Comparison of ENCODE assay signal across 1 cellular context in the genomic region with DNA sequence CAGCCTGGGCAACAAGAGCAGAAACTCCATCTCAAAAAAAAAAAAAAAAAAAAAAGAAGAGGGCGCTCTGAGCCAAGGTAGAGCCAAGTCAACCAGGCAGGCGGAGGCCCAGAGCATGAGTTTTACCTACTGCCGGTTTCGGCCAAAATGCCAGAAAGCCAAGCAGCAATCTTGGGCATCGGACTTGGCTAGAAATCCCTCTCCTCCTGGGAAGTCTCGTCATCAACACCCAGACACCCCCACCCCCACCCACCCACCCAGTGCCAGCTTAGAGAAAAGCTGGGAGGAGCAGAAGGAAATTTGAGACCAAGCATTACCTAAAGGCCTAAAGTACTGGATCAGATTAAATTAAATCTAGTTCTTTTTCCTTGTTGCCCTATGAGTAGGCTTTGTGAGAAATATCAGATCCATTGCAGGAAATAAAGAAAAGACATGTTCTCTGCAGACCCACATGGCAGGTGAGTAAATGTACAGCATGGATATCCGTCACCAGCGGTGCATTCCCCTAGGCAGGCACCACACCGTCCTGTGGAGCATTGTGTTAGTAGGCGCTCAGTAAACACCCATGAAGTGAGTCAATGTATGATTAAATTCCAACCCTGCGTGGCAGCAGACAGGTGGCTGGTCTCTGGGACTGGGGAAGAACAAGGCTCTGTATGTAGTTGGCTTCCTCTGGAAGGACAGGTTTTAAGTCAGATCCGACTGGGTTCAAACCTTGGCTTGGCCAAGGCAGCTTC.
TF ChIP-seq lines count a peak whose summit lies in the region.

No MANE protein-coding gene starts in this region.

TF ChIP-seq in HepG2, 621 proteins besides CTCF, POLR2A, EP300 and RAD21 (continued from another document and continues in another):
- TF ChIP-seq, protein P1, sequence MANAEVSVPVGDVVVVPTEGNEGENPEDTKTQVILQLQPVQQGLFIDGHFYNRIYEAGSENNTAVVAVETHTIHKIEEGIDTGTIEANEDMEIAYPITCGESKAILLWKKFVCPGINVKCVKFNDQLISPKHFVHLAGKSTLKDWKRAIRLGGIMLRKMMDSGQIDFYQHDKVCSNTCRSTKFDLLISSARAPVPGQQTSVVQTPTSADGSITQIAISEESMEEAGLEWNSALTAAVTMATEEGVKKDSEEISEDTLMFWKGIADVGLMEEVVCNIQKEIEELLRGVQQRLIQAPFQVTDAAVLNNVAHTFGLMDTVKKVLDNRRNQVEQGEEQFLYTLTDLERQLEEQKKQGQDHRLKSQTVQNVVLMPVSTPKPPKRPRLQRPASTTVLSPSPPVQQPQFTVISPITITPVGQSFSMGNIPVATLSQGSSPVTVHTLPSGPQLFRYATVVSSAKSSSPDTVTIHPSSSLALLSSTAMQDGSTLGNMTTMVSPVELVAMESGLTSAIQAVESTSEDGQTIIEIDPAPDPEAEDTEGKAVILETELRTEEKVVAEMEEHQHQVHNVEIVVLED (CRISPR knock-in tag; IDR thresholded peaks at IDR 0.05; ENCODE audit: borderline replicate concordance), result no peak
- TF ChIP-seq PPARG (CRISPR knock-in tag; conservative IDR thresholded peaks at IDR 0.05) (no peak), NONO (IDR thresholded peaks at IDR 0.05) (no peak), NONO (CRISPR knock-in tag; conservative IDR thresholded peaks at IDR 0.05) (no peak), ZNF17 (CRISPR knock-in tag; IDR thresholded peaks at IDR 0.05) (no peak), HOXA3 (CRISPR knock-in tag; IDR thresholded peaks at IDR 0.05) (peak; percentile 34; the same call in 1 of the 2 replicates), THYN1 (CRISPR knock-in tag; IDR thresholded peaks at IDR 0.05; ENCODE audit: borderline replicate concordance, low read depth) (no peak), SP5 (CRISPR knock-in tag; IDR thresholded peaks at IDR 0.05; ENCODE audit: borderline replicate concordance, low read depth) (0 out of 2 replicates have a peak, but pooled peaks have one; percentile 19), ZNF121 (CRISPR knock-in tag; IDR thresholded peaks at IDR 0.05) (no peak), ELF3 (CRISPR knock-in tag; IDR thresholded peaks at IDR 0.05) (peak; percentile 81), PLRG1 (conservative IDR thresholded peaks at IDR 0.05) (no peak), CENPT (CRISPR knock-in tag; IDR thresholded peaks at IDR 0.05; ENCODE audit: low read depth) (no peak), ZNF263 (CRISPR knock-in tag; IDR thresholded peaks at IDR 0.05) (no peak), ZNF205 (CRISPR knock-in tag; IDR thresholded peaks at IDR 0.05) (peak; percentile 97), ZNF660 (CRISPR knock-in tag; IDR thresholded peaks at IDR 0.05; ENCODE audit: borderline replicate concordance, low read depth) (no peak), KLF13 (CRISPR knock-in tag; IDR thresholded peaks at IDR 0.05) (no peak), DMAP1 (CRISPR knock-in tag; IDR thresholded peaks at IDR 0.05) (no peak; the same call in 1 of the 2 replicates), SALL1 (CRISPR knock-in tag; IDR thresholded peaks at IDR 0.05) (peak; percentile 67), ZNF260 (CRISPR knock-in tag; IDR thresholded peaks at IDR 0.05; ENCODE audit: borderline replicate concordance, low read depth) (no peak), NFE2L1 (CRISPR knock-in tag; IDR thresholded peaks at IDR 0.05; ENCODE audit: borderline replicate concordance) (no peak), ARHGAP35 (CRISPR knock-in tag; IDR thresholded peaks at IDR 0.05; ENCODE audit: borderline replicate concordance) (no peak), ZNF256 (CRISPR knock-in tag; conservative IDR thresholded peaks at IDR 0.05) (no peak), DPF2 (CRISPR knock-in tag; IDR thresholded peaks at IDR 0.05; ENCODE audit: borderline replicate concordance, low read depth) (no peak), ZNF788 (CRISPR knock-in tag; IDR thresholded peaks at IDR 0.05; ENCODE audit: borderline replicate concordance) (no peak), ZNF569 (CRISPR knock-in tag; IDR thresholded peaks at IDR 0.05; ENCODE audit: borderline replicate concordance) (no peak), XRCC5 (optimal IDR thresholded peaks at IDR 0.05; ENCODE audit: low read length) (no peak), AKAP8 (CRISPR knock-in tag; IDR thresholded peaks at IDR 0.05) (no peak), RFX3 (CRISPR knock-in tag; IDR thresholded peaks at IDR 0.05) (no peak), U2AF1 (optimal IDR thresholded peaks at IDR 0.05; ENCODE audit: low read depth, low read length) (no peak), ZBTB3 (CRISPR knock-in tag; IDR thresholded peaks at IDR 0.05; ENCODE audit: borderline replicate concordance, low read depth) (no peak), TMF1 (CRISPR knock-in tag; IDR thresholded peaks at IDR 0.05; ENCODE audit: low read depth) (no peak)
- TF ChIP-seq, protein P2, sequence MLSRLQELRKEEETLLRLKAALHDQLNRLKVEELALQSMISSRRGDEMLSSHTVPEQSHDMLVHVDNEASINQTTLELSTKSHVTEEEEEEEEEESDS (CRISPR knock-in tag; IDR thresholded peaks at IDR 0.05; ENCODE audit: borderline replicate concordance), result no peak
- TF ChIP-seq, protein P3, sequence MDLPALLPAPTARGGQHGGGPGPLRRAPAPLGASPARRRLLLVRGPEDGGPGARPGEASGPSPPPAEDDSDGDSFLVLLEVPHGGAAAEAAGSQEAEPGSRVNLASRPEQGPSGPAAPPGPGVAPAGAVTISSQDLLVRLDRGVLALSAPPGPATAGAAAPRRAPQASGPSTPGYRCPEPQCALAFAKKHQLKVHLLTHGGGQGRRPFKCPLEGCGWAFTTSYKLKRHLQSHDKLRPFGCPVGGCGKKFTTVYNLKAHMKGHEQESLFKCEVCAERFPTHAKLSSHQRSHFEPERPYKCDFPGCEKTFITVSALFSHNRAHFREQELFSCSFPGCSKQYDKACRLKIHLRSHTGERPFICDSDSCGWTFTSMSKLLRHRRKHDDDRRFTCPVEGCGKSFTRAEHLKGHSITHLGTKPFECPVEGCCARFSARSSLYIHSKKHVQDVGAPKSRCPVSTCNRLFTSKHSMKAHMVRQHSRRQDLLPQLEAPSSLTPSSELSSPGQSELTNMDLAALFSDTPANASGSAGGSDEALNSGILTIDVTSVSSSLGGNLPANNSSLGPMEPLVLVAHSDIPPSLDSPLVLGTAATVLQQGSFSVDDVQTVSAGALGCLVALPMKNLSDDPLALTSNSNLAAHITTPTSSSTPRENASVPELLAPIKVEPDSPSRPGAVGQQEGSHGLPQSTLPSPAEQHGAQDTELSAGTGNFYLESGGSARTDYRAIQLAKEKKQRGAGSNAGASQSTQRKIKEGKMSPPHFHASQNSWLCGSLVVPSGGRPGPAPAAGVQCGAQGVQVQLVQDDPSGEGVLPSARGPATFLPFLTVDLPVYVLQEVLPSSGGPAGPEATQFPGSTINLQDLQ (CRISPR knock-in tag; IDR thresholded peaks at IDR 0.05), result no peak
- TF ChIP-seq, protein P4, sequence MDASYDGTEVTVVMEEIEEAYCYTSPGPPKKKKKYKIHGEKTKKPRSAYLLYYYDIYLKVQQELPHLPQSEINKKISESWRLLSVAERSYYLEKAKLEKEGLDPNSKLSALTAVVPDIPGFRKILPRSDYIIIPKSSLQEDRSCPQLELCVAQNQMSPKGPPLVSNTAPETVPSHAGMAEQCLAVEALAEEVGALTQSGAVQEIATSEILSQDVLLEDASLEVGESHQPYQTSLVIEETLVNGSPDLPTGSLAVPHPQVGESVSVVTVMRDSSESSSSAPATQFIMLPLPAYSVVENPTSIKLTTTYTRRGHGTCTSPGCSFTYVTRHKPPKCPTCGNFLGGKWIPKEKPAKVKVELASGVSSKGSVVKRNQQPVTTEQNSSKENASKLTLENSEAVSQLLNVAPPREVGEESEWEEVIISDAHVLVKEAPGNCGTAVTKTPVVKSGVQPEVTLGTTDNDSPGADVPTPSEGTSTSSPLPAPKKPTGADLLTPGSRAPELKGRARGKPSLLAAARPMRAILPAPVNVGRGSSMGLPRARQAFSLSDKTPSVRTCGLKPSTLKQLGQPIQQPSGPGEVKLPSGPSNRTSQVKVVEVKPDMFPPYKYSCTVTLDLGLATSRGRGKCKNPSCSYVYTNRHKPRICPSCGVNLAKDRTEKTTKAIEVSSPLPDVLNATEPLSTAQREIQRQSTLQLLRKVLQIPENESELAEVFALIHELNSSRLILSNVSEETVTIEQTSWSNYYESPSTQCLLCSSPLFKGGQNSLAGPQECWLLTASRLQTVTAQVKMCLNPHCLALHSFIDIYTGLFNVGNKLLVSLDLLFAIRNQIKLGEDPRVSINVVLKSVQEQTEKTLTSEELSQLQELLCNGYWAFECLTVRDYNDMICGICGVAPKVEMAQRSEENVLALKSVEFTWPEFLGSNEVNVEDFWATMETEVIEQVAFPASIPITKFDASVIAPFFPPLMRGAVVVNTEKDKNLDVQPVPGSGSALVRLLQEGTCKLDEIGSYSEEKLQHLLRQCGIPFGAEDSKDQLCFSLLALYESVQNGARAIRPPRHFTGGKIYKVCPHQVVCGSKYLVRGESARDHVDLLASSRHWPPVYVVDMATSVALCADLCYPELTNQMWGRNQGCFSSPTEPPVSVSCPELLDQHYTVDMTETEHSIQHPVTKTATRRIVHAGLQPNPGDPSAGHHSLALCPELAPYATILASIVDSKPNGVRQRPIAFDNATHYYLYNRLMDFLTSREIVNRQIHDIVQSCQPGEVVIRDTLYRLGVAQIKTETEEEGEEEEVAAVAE (CRISPR knock-in tag; IDR thresholded peaks at IDR 0.05; ENCODE audit: borderline replicate concordance), result no peak
- TF ChIP-seq, protein P5, sequence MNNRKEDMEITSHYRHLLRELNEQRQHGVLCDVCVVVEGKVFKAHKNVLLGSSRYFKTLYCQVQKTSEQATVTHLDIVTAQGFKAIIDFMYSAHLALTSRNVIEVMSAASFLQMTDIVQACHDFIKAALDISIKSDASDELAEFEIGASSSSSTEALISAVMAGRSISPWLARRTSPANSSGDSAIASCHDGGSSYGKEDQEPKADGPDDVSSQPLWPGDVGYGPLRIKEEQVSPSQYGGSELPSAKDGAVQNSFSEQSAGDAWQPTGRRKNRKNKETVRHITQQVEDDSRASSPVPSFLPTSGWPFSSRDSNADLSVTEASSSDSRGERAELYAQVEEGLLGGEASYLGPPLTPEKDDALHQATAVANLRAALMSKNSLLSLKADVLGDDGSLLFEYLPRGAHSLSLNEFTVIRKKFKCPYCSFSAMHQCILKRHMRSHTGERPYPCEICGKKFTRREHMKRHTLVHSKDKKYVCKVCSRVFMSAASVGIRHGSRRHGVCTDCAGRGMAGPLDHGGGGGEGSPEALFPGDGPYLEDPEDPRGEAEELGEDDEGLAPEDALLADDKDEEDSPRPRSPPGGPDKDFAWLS (CRISPR knock-in tag; IDR thresholded peaks at IDR 0.05; ENCODE audit: borderline replicate concordance), result 0 out of 2 replicates have a peak, but pooled peaks have one; percentile 35
- TF ChIP-seq, protein P6, sequence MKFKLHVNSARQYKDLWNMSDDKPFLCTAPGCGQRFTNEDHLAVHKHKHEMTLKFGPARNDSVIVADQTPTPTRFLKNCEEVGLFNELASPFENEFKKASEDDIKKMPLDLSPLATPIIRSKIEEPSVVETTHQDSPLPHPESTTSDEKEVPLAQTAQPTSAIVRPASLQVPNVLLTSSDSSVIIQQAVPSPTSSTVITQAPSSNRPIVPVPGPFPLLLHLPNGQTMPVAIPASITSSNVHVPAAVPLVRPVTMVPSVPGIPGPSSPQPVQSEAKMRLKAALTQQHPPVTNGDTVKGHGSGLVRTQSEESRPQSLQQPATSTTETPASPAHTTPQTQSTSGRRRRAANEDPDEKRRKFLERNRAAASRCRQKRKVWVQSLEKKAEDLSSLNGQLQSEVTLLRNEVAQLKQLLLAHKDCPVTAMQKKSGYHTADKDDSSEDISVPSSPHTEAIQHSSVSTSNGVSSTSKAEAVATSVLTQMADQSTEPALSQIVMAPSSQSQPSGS (CRISPR knock-in tag; IDR thresholded peaks at IDR 0.05), result no peak
- TF ChIP-seq, protein P7, sequence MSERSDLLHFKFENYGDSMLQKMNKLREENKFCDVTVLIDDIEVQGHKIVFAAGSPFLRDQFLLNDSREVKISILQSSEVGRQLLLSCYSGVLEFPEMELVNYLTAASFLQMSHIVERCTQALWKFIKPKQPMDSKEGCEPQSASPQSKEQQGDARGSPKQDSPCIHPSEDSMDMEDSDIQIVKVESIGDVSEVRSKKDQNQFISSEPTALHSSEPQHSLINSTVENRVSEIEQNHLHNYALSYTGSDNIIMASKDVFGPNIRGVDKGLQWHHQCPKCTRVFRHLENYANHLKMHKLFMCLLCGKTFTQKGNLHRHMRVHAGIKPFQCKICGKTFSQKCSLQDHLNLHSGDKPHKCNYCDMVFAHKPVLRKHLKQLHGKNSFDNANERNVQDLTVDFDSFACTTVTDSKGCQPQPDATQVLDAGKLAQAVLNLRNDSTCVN (CRISPR knock-in tag; IDR thresholded peaks at IDR 0.05; ENCODE audit: borderline replicate concordance), result no peak
- TF ChIP-seq, protein P8, sequence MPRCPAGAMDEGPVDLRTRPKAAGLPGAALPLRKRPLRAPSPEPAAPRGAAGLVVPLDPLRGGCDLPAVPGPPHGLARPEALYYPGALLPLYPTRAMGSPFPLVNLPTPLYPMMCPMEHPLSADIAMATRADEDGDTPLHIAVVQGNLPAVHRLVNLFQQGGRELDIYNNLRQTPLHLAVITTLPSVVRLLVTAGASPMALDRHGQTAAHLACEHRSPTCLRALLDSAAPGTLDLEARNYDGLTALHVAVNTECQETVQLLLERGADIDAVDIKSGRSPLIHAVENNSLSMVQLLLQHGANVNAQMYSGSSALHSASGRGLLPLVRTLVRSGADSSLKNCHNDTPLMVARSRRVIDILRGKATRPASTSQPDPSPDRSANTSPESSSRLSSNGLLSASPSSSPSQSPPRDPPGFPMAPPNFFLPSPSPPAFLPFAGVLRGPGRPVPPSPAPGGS (CRISPR knock-in tag; IDR thresholded peaks at IDR 0.05), result no peak
